ENCODE assay signal across 18 cellular contexts in genomic region chr9:125203259-125203658, GRCh38. TPM values are rescaled to one million over a fixed set of nuclear protein-coding genes. Genes with fewer than 3 reads are reported as not detected.
DNase-seq lines count a peak whose midpoint lies in the region; ATAC-seq lines count a peak whose summit lies in the region.
"Had no signal": no experiment of that assay in that cellular context is flagged by ENCODE, and none has a peak within 500 bp of the region (broad histone marks: within the 10 kb centered on the region; RNA-seq: fewer than 3 reads in every experiment).

No MANE protein-coding gene starts in this region.

- ATAC-seq in T-helper 17 cell = no peak
- ATAC-seq in naive thymus-derived CD8-positive, alpha-beta T cell = no peak
- ATAC-seq: natural killer cell treated with Interleukin-12 subunit alpha and Interleukin-12 subunit beta and Interleukin-15 and Interleukin-18, amount 100 ng/mL, for 72 hours; right cardiac atrium had no signal

- peaks cover 14% of the 10 kb centered on the region for H3K36me3 Mint-ChIP-seq in T-helper 17 cell (ENCODE audit: low read depth)
- peaks cover 5 to 54% (median 13%) of the 10 kb centered on the region in 3 donors for H3K36me3 Mint-ChIP-seq in naive thymus-derived CD8-positive, alpha-beta T cell

- no peak overlapping the region for H3K4me3 Mint-ChIP-seq in T-helper 17 cell
- H3K4me3 Mint-ChIP-seq in naive thymus-derived CD8-positive, alpha-beta T cell = no peak overlapping the region
- H3K4me3 Mint-ChIP-seq: dendritic cell treated with granulocyte-macrophage colony-stimulating factor and Interleukin-4, amounts not matched to agents 40 ng/mL and 50 ng/mL, for 4 days; natural killer cell treated with Interleukin-12 subunit alpha and Interleukin-12 subunit beta and Interleukin-15 and Interleukin-18, amount 100 ng/mL, for 72 hours; type B pancreatic cell had no signal

- H3K27ac Mint-ChIP-seq in T-helper 17 cell = peak overlapping the region; percentile 16
- peak overlapping the region in 6 of 10 donors; percentile 3 to 57 (median 20) for H3K27ac Mint-ChIP-seq in naive thymus-derived CD8-positive, alpha-beta T cell
- H3K27ac Mint-ChIP-seq: dendritic cell treated with granulocyte-macrophage colony-stimulating factor and Interleukin-4, amounts not matched to agents 40 ng/mL and 50 ng/mL, for 4 days; natural killer cell treated with Interleukin-12 subunit alpha and Interleukin-12 subunit beta and Interleukin-15 and Interleukin-18, amount 100 ng/mL, for 72 hours; type B pancreatic cell had no signal

- peak; percentile 84 for DNase-seq in DMS 273 treated with DMSO at 0.1 percent for 48 hours (lab: John Stamatoyannopoulos, UW)
- peak; percentile 17 for DNase-seq in HT1080 (ENCODE audit: low read depth)
- DNase-seq in T-helper 17 cell = no peak
- no peak for DNase-seq in naive thymus-derived CD8-positive, alpha-beta T cell
- DNase-seq in stimulated activated CD4-positive, alpha-beta T cell treated with anti-CD3 and anti-CD28 coated beads, Interleukin-2, amount 100 ng/mL, for 24 hours = no peak
- DNase-seq in activated CD4-positive, alpha-beta T cell treated with anti-CD3 and anti-CD28 coated beads for 48 hours = no peak
- DNase-seq in NCI-H187 treated with DMSO at 0.1 percent for 48 hours (lab: John Stamatoyannopoulos, UW) = no peak
- DNase-seq: activated CD8-positive, alpha-beta memory T cell treated with anti-CD3 and anti-CD28 coated beads for 24 hours; activated gamma-delta T cell; CD8-positive, alpha-beta memory T cell; HCEC 1CT; NCI-H2081 treated with DMSO at 0.1 percent for 48 hours; right cardiac atrium; stimulated activated CD4-positive, alpha-beta T cell treated with anti-CD3 and anti-CD28 coated beads, Interleukin-4, amount 100 ng/mL, for 1 hour had no signal

- POLR2A ChIA-PET in naive thymus-derived CD8-positive, alpha-beta T cell (lab: Charles Lee) = interaction anchor here (2.0 to 7.4 kb wide), 2 partner anchors 8 to 39 kb away, joined by 6 to 80 read pairs; partner anchors contain the start of gene HSPA5

- H3K9me3 ChIP-seq in T-helper 17 cell (ENCODE audit: control insufficient read depth, low read length, poor library complexity, severe bottlenecking) = no peaks in the 10 kb centered on the region
- H3K9me3 ChIP-seq: esophagus muscularis mucosa had no signal

- no peaks in the 10 kb centered on the region for H3K9me3 Mint-ChIP-seq in naive thymus-derived CD8-positive, alpha-beta T cell
- H3K9me3 Mint-ChIP-seq: CD8-positive, alpha-beta memory T cell; natural killer cell treated with Interleukin-12 subunit alpha and Interleukin-12 subunit beta and Interleukin-15 and Interleukin-18, amount 100 ng/mL, for 72 hours; type B pancreatic cell had no signal

- H3K4me1 Mint-ChIP-seq in T-helper 17 cell = peaks cover 20% of the 10 kb centered on the region
- H3K4me1 Mint-ChIP-seq in naive thymus-derived CD8-positive, alpha-beta T cell = peaks cover 26 to 45% (median 32%) of the 10 kb centered on the region in 4 donors

- no peaks in the 10 kb centered on the region for H3K27me3 Mint-ChIP-seq in T-helper 17 cell
- no peaks in the 10 kb centered on the region for H3K27me3 Mint-ChIP-seq in naive thymus-derived CD8-positive, alpha-beta T cell
- H3K27me3 Mint-ChIP-seq: CD8-positive, alpha-beta memory T cell; dendritic cell treated with granulocyte-macrophage colony-stimulating factor and Interleukin-4, amounts not matched to agents 40 ng/mL and 50 ng/mL, for 4 days; natural killer cell treated with Interleukin-12 subunit alpha and Interleukin-12 subunit beta and Interleukin-15 and Interleukin-18, amount 100 ng/mL, for 72 hours; type B pancreatic cell had no signal

RNA-seq across cellular contexts. Expression of gene RABEPK, which starts 2.9 kb away (rescaled TPM):
- 41.2 and 44.6 TPM in 2 replicates for total RNA-seq in HT1080 (2014; rRNA removed; shearing (Covaris generic))
- polyA plus RNA-seq in HT1080 (2015; cell fraction: cytosol; rRNA removed) = 20.2 and 22.6 TPM in 2 replicates
- polyA plus RNA-seq in HT1080 (2015; cell fraction: nucleus; rRNA removed) = 13.7 and 16.7 TPM in 2 replicates
- 10 to 100 TPM in 1 of 2 donors, 1 to 10 TPM in 1; 9.8 to 13.0 TPM for total RNA-seq in T-helper 17 cell
- 10 to 100 TPM; 13.1 TPM for total RNA-seq in naive thymus-derived CD8-positive, alpha-beta T cell
- polyA plus RNA-seq in naive thymus-derived CD8-positive, alpha-beta T cell = 10 to 100 TPM; 29.4 to 44.2 (median 32.7) TPM

RNA-seq across cellular contexts. Expression of gene PPP6C, which starts 13.7 kb away (rescaled TPM):
- total RNA-seq in HT1080 (2014; rRNA removed; shearing (Covaris generic)) = 27.0 and 32.2 TPM in 2 replicates
- 40.0 and 47.3 TPM in 2 replicates for polyA plus RNA-seq in HT1080 (2015; cell fraction: cytosol; rRNA removed)
- polyA plus RNA-seq in HT1080 (2015; cell fraction: nucleus; rRNA removed) = 24.5 and 27.2 TPM in 2 replicates
- total RNA-seq in T-helper 17 cell = 10 to 100 TPM; 34.3 to 34.6 TPM
- total RNA-seq in naive thymus-derived CD8-positive, alpha-beta T cell = 10 to 100 TPM; 51.9 to 59.0 TPM
- 10 to 100 TPM; 47.2 to 55.9 (median 51.6) TPM for polyA plus RNA-seq in naive thymus-derived CD8-positive, alpha-beta T cell

RNA-seq across cellular contexts. Expression of gene HSPA5, which starts 37.9 kb away (rescaled TPM):
- total RNA-seq in HT1080 (2014; rRNA removed; shearing (Covaris generic)) = 55.3 and 83.3 TPM in 2 replicates
- 261 and 283 TPM in 2 replicates for polyA plus RNA-seq in HT1080 (2015; cell fraction: cytosol; rRNA removed)
- 1,101 and 1,193 TPM in 2 replicates for polyA plus RNA-seq in HT1080 (2015; cell fraction: nucleus; rRNA removed)
- 100 to 1,000 TPM; 224 to 229 TPM for total RNA-seq in T-helper 17 cell
- total RNA-seq in naive thymus-derived CD8-positive, alpha-beta T cell = 10 to 100 TPM; 94.6 to 96.6 TPM
- 100 to 1,000 TPM; 130 to 162 (median 143) TPM for polyA plus RNA-seq in naive thymus-derived CD8-positive, alpha-beta T cell

RNA-seq across cellular contexts. Expression of gene GAPVD1, which starts 58.4 kb away (rescaled TPM):
- 37.6 and 39.6 TPM in 2 replicates for total RNA-seq in HT1080 (2014; rRNA removed; shearing (Covaris generic))
- polyA plus RNA-seq in HT1080 (2015; cell fraction: cytosol; rRNA removed) = 21.3 and 23.4 TPM in 2 replicates
- 62.3 and 68.2 TPM in 2 replicates for polyA plus RNA-seq in HT1080 (2015; cell fraction: nucleus; rRNA removed)
- 10 to 100 TPM; 67.1 to 76.4 TPM for total RNA-seq in T-helper 17 cell
- 10 to 100 TPM; 63.5 to 77.6 TPM for total RNA-seq in naive thymus-derived CD8-positive, alpha-beta T cell
- 10 to 100 TPM; 43.7 to 50.7 (median 48.5) TPM for polyA plus RNA-seq in naive thymus-derived CD8-positive, alpha-beta T cell

RNA-seq across cellular contexts. Expression of gene SCAI, which starts 59.9 kb away (rescaled TPM):
- total RNA-seq in HT1080 (2014; rRNA removed; shearing (Covaris generic)) = 3.5 and 7.3 TPM in 2 replicates
- polyA plus RNA-seq in HT1080 (2015; cell fraction: cytosol; rRNA removed) = 2.8 and 3.8 TPM in 2 replicates
- 5.0 and 8.5 TPM in 2 replicates for polyA plus RNA-seq in HT1080 (2015; cell fraction: nucleus; rRNA removed)
- total RNA-seq in T-helper 17 cell = 10 to 100 TPM in 1 of 2 donors, 1 to 10 TPM in 1; 7.2 to 10.5 TPM
- total RNA-seq in naive thymus-derived CD8-positive, alpha-beta T cell = 10 to 100 TPM; 15.3 to 15.7 TPM
- polyA plus RNA-seq in naive thymus-derived CD8-positive, alpha-beta T cell = 1 to 10 TPM; 1.1 to 3.9 (median 3.7) TPM

Comparison
In these comparisons a context has a peak if more than half of its experiments do, and no peak if none do; other contexts are left out.
1. DNase-seq: peak in DMS 273 treated with DMSO at 0.1 percent for 48 hours (single experiment) and HT1080 (single experiment); none in T-helper 17 cell (0 of 3), naive thymus-derived CD8-positive, alpha-beta T cell (0 of 10), stimulated activated CD4-positive, alpha-beta T cell treated with anti-CD3 and anti-CD28 coated beads, Interleukin-2, amount 100 ng/mL, for 24 hours (0 of 2), activated CD4-positive, alpha-beta T cell treated with anti-CD3 and anti-CD28 coated beads for 48 hours (single experiment) and NCI-H187 treated with DMSO at 0.1 percent for 48 hours (single experiment).